In genomic region chr1:115430717-115431116, GRCh38 we compare ENCODE assay signal across 12 cellular contexts.
DNase-seq lines count a peak whose midpoint lies in the region; TF ChIP-seq lines count a peak whose summit lies in the region.
"Had no signal": no experiment of that assay in that cellular context is flagged by ENCODE, and none has a peak within 500 bp of the region (broad histone marks: within the 10 kb centered on the region; RNA-seq: fewer than 3 reads in every experiment).

No MANE protein-coding gene starts in this region.

- no peak overlapping the region for H3K27ac Mint-ChIP-seq in Calu3 (ENCODE audit: unreplicated experiment)
- no peak overlapping the region for H3K27ac Mint-ChIP-seq in CD4-positive, alpha-beta memory T cell
- H3K27ac Mint-ChIP-seq: GM23338, memory B cell had no signal

- H3K36me3 Mint-ChIP-seq in Calu3 (ENCODE audit: insufficient read depth, unreplicated experiment) = peaks cover 8% of the 10 kb centered on the region
- no peaks in the 10 kb centered on the region for H3K36me3 Mint-ChIP-seq in CD4-positive, alpha-beta memory T cell
- H3K36me3 Mint-ChIP-seq: memory B cell had no signal

- no peak overlapping the region for H3K27ac ChIP-seq in CD4-positive, alpha-beta memory T cell (ENCODE audit: low read depth, low read length)
- H3K27ac ChIP-seq: dorsolateral prefrontal cortex, transverse colon had no signal

- no peaks in the 10 kb centered on the region for H3K27me3 ChIP-seq in CD4-positive, alpha-beta memory T cell (ENCODE audit: insufficient read depth, low read length)
- H3K27me3 ChIP-seq: transverse colon had no signal

- H3K9me3 Mint-ChIP-seq in Calu3 (ENCODE audit: low read depth, unreplicated experiment) = no peaks in the 10 kb centered on the region
- peaks cover 0 to 2% (median 0%) of the 10 kb centered on the region in 8 donors for H3K9me3 Mint-ChIP-seq in CD4-positive, alpha-beta memory T cell
- H3K9me3 Mint-ChIP-seq: GM23338, memory B cell had no signal

- POLR2A ChIA-PET in CD4-positive, alpha-beta memory T cell (lab: Charles Lee; ENCODE audit: partially characterized antibody) = no interaction called here

- no peak for TF ChIP-seq CTCF in Calu3 (IDR thresholded peaks at IDR 0.05; ENCODE audit: unreplicated experiment)

- intact Hi-C loops in Calu3 (cut with micrococcal nuclease; ENCODE audit: unreplicated experiment) = no loop called here
- intact Hi-C loops in CD4-positive, alpha-beta memory T cell (cut with micrococcal nuclease) = no loop called here

- peak; percentile 30 for DNase-seq in Calu3
- peak; percentile 93 for DNase-seq in LHCN-M2 (ENCODE audit: low read depth)
- DNase-seq in amniotic epithelial cell (ENCODE audit: low read depth) = peak; percentile 89
- peak; percentile 98 for DNase-seq in kidney tubule cell (ENCODE audit: low spot score)
- no peak for DNase-seq in CD4-positive, alpha-beta memory T cell
- DNase-seq in NCI-H526 (lab: John Stamatoyannopoulos, UW) = no peak
- DNase-seq in NCI-H82 treated with DMSO at 0.1 percent for 48 hours (lab: John Stamatoyannopoulos, UW; ENCODE audit: unreplicated experiment) = no peak
- no peak for DNase-seq in activated CD8-positive, alpha-beta memory T cell treated with anti-CD3 and anti-CD28 coated beads, Interleukin-2, amount 50 U/mL, for 4 hours
- DNase-seq: dorsolateral prefrontal cortex, transverse colon had no signal

- BruUV-seq in Calu3 (replicated peaks; lab: Mats Ljungman, UMichigan) = no TSS peak

- no peaks in the 10 kb centered on the region for H3K9me3 ChIP-seq in CD4-positive, alpha-beta memory T cell (ENCODE audit: control insufficient read depth in 1 of 2, low read length in 2 of 2)
- H3K9me3 ChIP-seq: transverse colon had no signal

- H3K4me3 Mint-ChIP-seq in Calu3 (ENCODE audit: low read depth, unreplicated experiment) = no peak overlapping the region
- H3K4me3 Mint-ChIP-seq in CD4-positive, alpha-beta memory T cell = no peak overlapping the region
- H3K4me3 Mint-ChIP-seq: GM23338, memory B cell had no signal

- H3K4me1 ChIP-seq in CD4-positive, alpha-beta memory T cell (ENCODE audit: insufficient read depth, low read length) = no peaks in the 10 kb centered on the region
- H3K4me1 ChIP-seq: transverse colon had no signal

- peaks cover 43% of the 10 kb centered on the region for H3K4me1 Mint-ChIP-seq in Calu3 (ENCODE audit: low read depth, unreplicated experiment)
- H3K4me1 Mint-ChIP-seq in CD4-positive, alpha-beta memory T cell = no peaks in the 10 kb centered on the region
- H3K4me1 Mint-ChIP-seq: memory B cell had no signal

- no peak overlapping the region for H3K4me3 ChIP-seq in CD4-positive, alpha-beta memory T cell (ENCODE audit: low read length in 2 of 2)
- H3K4me3 ChIP-seq: dorsolateral prefrontal cortex, GM23338, transverse colon had no signal

- no peaks in the 10 kb centered on the region for H3K27me3 Mint-ChIP-seq in Calu3 (ENCODE audit: unreplicated experiment)
- peaks cover 2 to 11% of the 10 kb centered on the region in 2 donors for H3K27me3 Mint-ChIP-seq in CD4-positive, alpha-beta memory T cell

- H3K36me3 ChIP-seq in CD4-positive, alpha-beta memory T cell (ENCODE audit: insufficient read depth, low read length) = no peaks in the 10 kb centered on the region
- H3K36me3 ChIP-seq: transverse colon had no signal

- CTCF ChIA-PET in Calu3 (lab: Charles Lee) = no interaction called here
- CTCF ChIA-PET in CD4-positive, alpha-beta memory T cell (lab: Charles Lee; ENCODE audit: partially characterized antibody) = no interaction called here

Comparison
In these comparisons a context has a peak if more than half of its experiments do, and no peak if none do; other contexts are left out.
1. DNase-seq: peak in Calu3 (single experiment), LHCN-M2 (single experiment), amniotic epithelial cell (single experiment) and kidney tubule cell (single experiment); none in CD4-positive, alpha-beta memory T cell (0 of 5), NCI-H526 (0 of 2), NCI-H82 treated with DMSO at 0.1 percent for 48 hours (single experiment) and activated CD8-positive, alpha-beta memory T cell treated with anti-CD3 and anti-CD28 coated beads, Interleukin-2, amount 50 U/mL, for 4 hours (single experiment).